Comparison of ENCODE assay signal across 8 cellular contexts in the genomic region with DNA sequence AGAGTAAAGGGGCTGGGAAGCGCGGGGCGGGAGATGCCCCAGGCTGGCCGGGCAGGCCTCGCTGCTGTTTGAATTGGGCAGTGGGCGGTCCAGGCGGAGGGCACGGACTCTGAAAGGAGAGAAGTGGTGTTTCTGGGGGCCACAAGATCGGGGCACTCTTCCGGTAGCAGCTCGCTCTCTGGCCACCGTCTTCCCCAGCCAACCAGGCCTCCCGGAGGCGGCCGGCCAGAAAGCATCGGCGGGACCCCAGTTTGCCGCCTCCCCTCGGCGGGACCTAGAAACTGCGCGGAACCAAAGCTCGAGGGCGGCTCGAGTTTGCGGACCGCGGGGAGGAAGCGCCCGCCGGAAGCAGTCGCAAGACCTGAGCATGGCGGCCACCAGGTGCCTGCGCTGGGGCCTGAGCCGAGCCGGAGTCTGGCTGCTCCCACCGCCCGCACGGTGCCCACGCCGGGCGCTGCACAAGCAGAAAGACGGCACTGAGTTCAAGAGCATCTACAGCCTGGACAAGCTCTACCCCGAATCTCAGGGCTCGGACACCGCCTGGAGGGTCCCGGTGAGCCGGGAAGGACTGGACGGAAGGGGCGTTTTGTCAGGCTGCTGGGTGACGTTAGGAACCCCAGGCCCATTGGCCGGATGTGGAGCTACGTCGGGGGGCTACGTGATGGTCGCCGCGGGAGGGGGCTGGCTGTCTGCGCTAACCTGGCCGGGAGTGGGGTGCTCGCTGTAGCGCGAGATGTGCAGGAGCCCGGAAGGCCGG. TPM values are rescaled to one million over a fixed set of nuclear protein-coding genes. Genes with fewer than 3 reads are reported as not detected.
A peak's percentile ranks its signal among the peaks of the same experiment; 100 is the strongest.
DNase-seq lines count a peak whose midpoint lies in the region; ATAC-seq and TF ChIP-seq lines count a peak whose summit lies in the region.

A gene (plus strand): TSS at position 351 of the 757 bp plus-strand sequence. CDS start 17 bp downstream, at position 368.

- peak within 1 kb of the TSS; percentile 95 for H3K4me3 Mint-ChIP-seq in chondrocyte (ENCODE audit: unreplicated experiment)

- H3K36me3 Mint-ChIP-seq in chondrocyte (ENCODE audit: low read depth) = peaks cover 7% of the 10 kb centered on the region

- ATAC-seq in GM18907 (IDR thresholded peaks at IDR 0.05; ENCODE audit: unreplicated experiment) (peak; percentile 87), HG03139 (IDR thresholded peaks at IDR 0.05; ENCODE audit: unreplicated experiment) (peak; percentile 71)

- DNase-seq in AG09319 (ENCODE audit: extremely low read depth, low read depth) = no peak
- peak; percentile 92 for DNase-seq in NCI-H345 (lab: John Stamatoyannopoulos, UW)
- DNase-seq in activated CD4-positive, alpha-beta T cell treated with anti-CD3 and anti-CD28 coated beads for 1 hour = peak; percentile 69
- DNase-seq in chondrocyte (ENCODE audit: low spot score) = peak; percentile 95
- peak; percentile 90 for DNase-seq in kidney tubule cell (ENCODE audit: low spot score)
- peak; percentile 45 to 58 for DNase-seq in stimulated activated CD4-positive, alpha-beta T cell treated with anti-CD3 and anti-CD28 coated beads, Interleukin-1b, Interleukin-23, amount 100 ng/mL, for 1 hour (ENCODE audit: low read depth in 2 of 2)

- H3K9me3 Mint-ChIP-seq in chondrocyte (ENCODE audit: low read depth) = no peaks in the 10 kb centered on the region

- H3K27ac Mint-ChIP-seq in chondrocyte (ENCODE audit: unreplicated experiment) = peak within 1 kb of the TSS; percentile 96

- H3K4me1 Mint-ChIP-seq in chondrocyte (ENCODE audit: low read depth) = peaks cover 29% of the 10 kb centered on the region

- TF ChIP-seq CTCF in AG09319 (IDR thresholded peaks at IDR 0.05; ENCODE audit: low read depth, low read length) (peak; percentile 57), chondrocyte (IDR thresholded peaks at IDR 0.05) (peak; percentile 79)

- H3K27me3 Mint-ChIP-seq in chondrocyte (ENCODE audit: low read depth) = no peaks in the 10 kb centered on the region

RNA-seq across cellular contexts. Expression of the gene that starts here (rescaled TPM):
- total RNA-seq in chondrocyte = 18.9 to 25.7 TPM (median 19.8 TPM) in 3 replicates
